ENCODE assay signal across 1 cellular context in the genomic region with DNA sequence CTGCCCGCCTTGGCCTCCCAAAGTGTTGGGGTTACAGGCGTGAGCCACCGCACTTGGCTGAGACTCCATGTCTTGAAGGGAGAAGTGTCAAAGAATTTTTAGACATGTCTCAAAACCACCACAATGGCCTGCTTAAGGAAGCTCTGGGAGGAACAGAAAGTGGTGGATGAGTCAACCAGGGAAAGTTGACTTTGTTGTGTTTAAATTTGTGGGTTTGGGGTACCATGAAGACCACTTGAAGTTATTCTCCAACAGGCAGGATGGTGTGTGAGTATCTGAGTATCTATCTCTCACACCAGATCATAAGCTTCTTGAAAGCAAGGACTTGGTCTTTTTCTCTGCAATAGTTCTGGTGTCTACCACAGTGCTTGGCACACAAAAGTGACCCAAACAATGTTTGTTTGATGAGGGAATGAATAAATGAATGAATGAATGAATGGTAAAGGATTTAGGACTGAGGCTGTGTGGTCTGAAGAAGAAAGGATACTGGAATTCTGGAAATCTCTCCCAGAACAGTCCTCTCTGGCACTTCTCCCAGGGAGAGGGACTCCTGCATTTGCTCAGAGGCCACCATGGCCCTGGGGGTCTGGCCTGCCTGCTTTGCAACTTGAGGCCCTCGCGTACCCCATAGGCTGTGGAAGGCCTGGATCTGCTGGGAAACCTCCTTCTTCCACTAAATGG.
TF ChIP-seq lines count a peak whose summit lies in the region.

No MANE protein-coding gene starts in this region.

TF ChIP-seq in GM23338, 12 proteins besides CTCF, POLR2A, EP300 and RAD21 (continued from another document):
- TF ChIP-seq, protein P1, sequence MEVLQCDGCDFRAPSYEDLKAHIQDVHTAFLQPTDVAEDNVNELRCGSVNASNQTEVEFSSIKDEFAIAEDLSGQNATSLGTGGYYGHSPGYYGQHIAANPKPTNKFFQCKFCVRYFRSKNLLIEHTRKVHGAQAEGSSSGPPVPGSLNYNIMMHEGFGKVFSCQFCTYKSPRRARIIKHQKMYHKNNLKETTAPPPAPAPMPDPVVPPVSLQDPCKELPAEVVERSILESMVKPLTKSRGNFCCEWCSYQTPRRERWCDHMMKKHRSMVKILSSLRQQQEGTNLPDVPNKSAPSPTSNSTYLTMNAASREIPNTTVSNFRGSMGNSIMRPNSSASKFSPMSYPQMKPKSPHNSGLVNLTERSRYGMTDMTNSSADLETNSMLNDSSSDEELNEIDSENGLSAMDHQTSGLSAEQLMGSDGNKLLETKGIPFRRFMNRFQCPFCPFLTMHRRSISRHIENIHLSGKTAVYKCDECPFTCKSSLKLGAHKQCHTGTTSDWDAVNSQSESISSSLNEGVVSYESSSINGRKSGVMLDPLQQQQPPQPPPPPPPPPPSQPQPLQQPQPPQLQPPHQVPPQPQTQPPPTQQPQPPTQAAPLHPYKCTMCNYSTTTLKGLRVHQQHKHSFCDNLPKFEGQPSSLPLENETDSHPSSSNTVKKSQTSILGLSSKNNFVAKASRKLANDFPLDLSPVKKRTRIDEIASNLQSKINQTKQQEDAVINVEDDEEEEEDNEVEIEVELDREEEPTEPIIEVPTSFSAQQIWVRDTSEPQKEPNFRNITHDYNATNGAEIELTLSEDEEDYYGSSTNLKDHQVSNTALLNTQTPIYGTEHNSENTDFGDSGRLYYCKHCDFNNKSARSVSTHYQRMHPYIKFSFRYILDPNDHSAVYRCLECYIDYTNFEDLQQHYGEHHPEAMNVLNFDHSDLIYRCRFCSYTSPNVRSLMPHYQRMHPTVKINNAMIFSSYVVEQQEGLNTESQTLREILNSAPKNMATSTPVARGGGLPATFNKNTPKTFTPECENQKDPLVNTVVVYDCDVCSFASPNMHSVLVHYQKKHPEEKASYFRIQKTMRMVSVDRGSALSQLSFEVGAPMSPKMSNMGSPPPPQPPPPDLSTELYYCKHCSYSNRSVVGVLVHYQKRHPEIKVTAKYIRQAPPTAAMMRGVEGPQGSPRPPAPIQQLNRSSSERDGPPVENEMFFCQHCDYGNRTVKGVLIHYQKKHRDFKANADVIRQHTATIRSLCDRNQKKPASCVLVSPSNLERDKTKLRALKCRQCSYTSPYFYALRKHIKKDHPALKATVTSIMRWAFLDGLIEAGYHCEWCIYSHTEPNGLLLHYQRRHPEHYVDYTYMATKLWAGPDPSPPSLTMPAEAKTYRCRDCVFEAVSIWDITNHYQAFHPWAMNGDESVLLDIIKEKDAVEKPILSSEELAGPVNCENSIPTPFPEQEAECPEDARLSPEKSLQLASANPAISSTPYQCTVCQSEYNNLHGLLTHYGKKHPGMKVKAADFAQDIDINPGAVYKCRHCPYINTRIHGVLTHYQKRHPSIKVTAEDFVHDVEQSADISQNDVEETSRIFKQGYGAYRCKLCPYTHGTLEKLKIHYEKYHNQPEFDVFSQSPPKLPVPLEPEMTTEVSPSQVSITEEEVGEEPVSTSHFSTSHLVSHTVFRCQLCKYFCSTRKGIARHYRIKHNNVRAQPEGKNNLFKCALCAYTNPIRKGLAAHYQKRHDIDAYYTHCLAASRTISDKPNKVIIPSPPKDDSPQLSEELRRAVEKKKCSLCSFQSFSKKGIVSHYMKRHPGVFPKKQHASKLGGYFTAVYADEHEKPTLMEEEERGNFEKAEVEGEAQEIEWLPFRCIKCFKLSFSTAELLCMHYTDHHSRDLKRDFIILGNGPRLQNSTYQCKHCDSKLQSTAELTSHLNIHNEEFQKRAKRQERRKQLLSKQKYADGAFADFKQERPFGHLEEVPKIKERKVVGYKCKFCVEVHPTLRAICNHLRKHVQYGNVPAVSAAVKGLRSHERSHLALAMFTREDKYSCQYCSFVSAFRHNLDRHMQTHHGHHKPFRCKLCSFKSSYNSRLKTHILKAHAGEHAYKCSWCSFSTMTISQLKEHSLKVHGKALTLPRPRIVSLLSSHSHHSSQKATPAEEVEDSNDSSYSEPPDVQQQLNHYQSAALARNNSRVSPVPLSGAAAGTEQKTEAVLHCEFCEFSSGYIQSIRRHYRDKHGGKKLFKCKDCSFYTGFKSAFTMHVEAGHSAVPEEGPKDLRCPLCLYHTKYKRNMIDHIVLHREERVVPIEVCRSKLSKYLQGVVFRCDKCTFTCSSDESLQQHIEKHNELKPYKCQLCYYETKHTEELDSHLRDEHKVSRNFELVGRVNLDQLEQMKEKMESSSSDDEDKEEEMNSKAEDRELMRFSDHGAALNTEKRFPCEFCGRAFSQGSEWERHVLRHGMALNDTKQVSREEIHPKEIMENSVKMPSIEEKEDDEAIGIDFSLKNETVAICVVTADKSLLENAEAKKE (CRISPR knock-in tag; IDR thresholded peaks at IDR 0.05), result no peak
- TF ChIP-seq ZNF331 (CRISPR knock-in tag; IDR thresholded peaks at IDR 0.05; ENCODE audit: low read depth) (no peak), JUNB (IDR thresholded peaks at IDR 0.05; ENCODE audit: unreplicated experiment) (no peak), STAT1 (IDR thresholded peaks at IDR 0.05; ENCODE audit: unreplicated experiment) (no peak)
TF ChIP-seq in GM23338: peak in this region for 0.
